8 cellular contexts compared by ENCODE assay signal in genomic region chr20:45822863-45823262, GRCh38.
DNase-seq lines count a peak whose midpoint lies in the region; ATAC-seq and TF ChIP-seq lines count a peak whose summit lies in the region.

No MANE protein-coding gene starts in this region.

- peak overlapping the region; percentile 50 for H3K4me3 Mint-ChIP-seq in stimulated activated memory B cell treated with anti-CD40 and anti-IgM and Interleukin-4, amounts not matched to agents 10 μg/mL and 1 μg/mL and 100 μg/mL, for 72 hours

- H3K27ac Mint-ChIP-seq in stimulated activated memory B cell treated with anti-CD40 and anti-IgM and Interleukin-4, amounts not matched to agents 10 μg/mL and 1 μg/mL and 100 μg/mL, for 72 hours = no peak overlapping the region

- no peak for ATAC-seq in stimulated activated memory B cell treated with anti-CD40 and anti-IgM and Interleukin-4, amounts not matched to agents 10 μg/mL and 1 μg/mL and 100 μg/mL, for 72 hours
- ATAC-seq in HG02642 (IDR thresholded peaks at IDR 0.05; ENCODE audit: poor library complexity, unreplicated experiment) (no peak), GM18520 (IDR thresholded peaks at IDR 0.05; ENCODE audit: unreplicated experiment) (no peak), GM18505 (IDR thresholded peaks at IDR 0.05; ENCODE audit: unreplicated experiment) (no peak)

- peaks cover 32% of the 10 kb centered on the region for H3K4me1 Mint-ChIP-seq in stimulated activated memory B cell treated with anti-CD40 and anti-IgM and Interleukin-4, amounts not matched to agents 10 μg/mL and 1 μg/mL and 100 μg/mL, for 72 hours

- H3K36me3 Mint-ChIP-seq in stimulated activated memory B cell treated with anti-CD40 and anti-IgM and Interleukin-4, amounts not matched to agents 10 μg/mL and 1 μg/mL and 100 μg/mL, for 72 hours = no peaks in the 10 kb centered on the region

- intact Hi-C loops in head of caudate nucleus (cut with DNase I) = no loop called here

- TF ChIP-seq POLR2A in GM18505 (IDR thresholded peaks at IDR 0.05; ENCODE audit: borderline replicate concordance, extremely low read depth, insufficient read depth, insufficient read length) = no peak

- peaks cover 22% of the 10 kb centered on the region for H3K27me3 Mint-ChIP-seq in stimulated activated memory B cell treated with anti-CD40 and anti-IgM and Interleukin-4, amounts not matched to agents 10 μg/mL and 1 μg/mL and 100 μg/mL, for 72 hours

- DNase-seq in SHP77 (lab: John Stamatoyannopoulos, UW) (peak; percentile 23 to 64), SHP77 treated with DMSO at 0.1 percent for 48 hours (lab: John Stamatoyannopoulos, UW) (no peak), NCI-H69 (lab: John Stamatoyannopoulos, UW) (peak; percentile 69), head of caudate nucleus (peak in 27 of 42 donors; percentile 14 to 65 (median 45))

- H3K9me3 Mint-ChIP-seq in stimulated activated memory B cell treated with anti-CD40 and anti-IgM and Interleukin-4, amounts not matched to agents 10 μg/mL and 1 μg/mL and 100 μg/mL, for 72 hours = no peaks in the 10 kb centered on the region
